In genomic region chr1:1344672-1345361, GRCh38 we compare ENCODE assay signal across 2 cellular contexts.
TF ChIP-seq lines count a peak whose summit lies in the region.

No MANE protein-coding gene starts in this region.

TF ChIP-seq in HCT116, 20 proteins besides CTCF, POLR2A, EP300 and RAD21 (continued from another document):
- TF ChIP-seq MAX (IDR thresholded peaks at IDR 0.05) = no peak
- TF ChIP-seq JUND (IDR thresholded peaks at IDR 0.05) = no peak
- peak; percentile 56 for TF ChIP-seq ZBTB33 (IDR thresholded peaks at IDR 0.05; ENCODE audit: extremely low read depth, insufficient replicate concordance, low read length)
- TF ChIP-seq EZH2 (IDR thresholded peaks at IDR 0.05) = no peak
- TF ChIP-seq SIN3A (IDR thresholded peaks at IDR 0.05; ENCODE audit: low read depth) = no peak
- TF ChIP-seq TCF7L2 (IDR thresholded peaks at IDR 0.05; ENCODE audit: borderline replicate concordance, extremely low read depth, insufficient read depth, insufficient read length) = peak; percentile 44
- TF ChIP-seq EZH2phosphoT487 (IDR thresholded peaks at IDR 0.05; ENCODE audit: borderline replicate concordance) = no peak
- no peak for TF ChIP-seq SP1 (IDR thresholded peaks at IDR 0.05; ENCODE audit: low read depth)

TF ChIP-seq in SK-N-SH treated with all-trans-retinoic acid at 6 μM for 48 hours, 23 proteins besides CTCF, POLR2A, EP300 and RAD21 (continued from another document):
- no peak for TF ChIP-seq ZNF8 (CRISPR knock-in tag; IDR thresholded peaks at IDR 0.05)
- no peak for TF ChIP-seq CREB5 (CRISPR knock-in tag; IDR thresholded peaks at IDR 0.05; ENCODE audit: low read depth)
- no peak for TF ChIP-seq ZFP3 (CRISPR knock-in tag; IDR thresholded peaks at IDR 0.05)
- no peak for TF ChIP-seq RARB (CRISPR knock-in tag; IDR thresholded peaks at IDR 0.05)
- TF ChIP-seq POU6F1 (CRISPR knock-in tag; IDR thresholded peaks at IDR 0.05; ENCODE audit: borderline replicate concordance, low read depth) = no peak
- no peak for TF ChIP-seq CSRNP3 (CRISPR knock-in tag; IDR thresholded peaks at IDR 0.05)
- TF ChIP-seq GLIS3 (CRISPR knock-in tag; IDR thresholded peaks at IDR 0.05) = no peak
- TF ChIP-seq ISL1 (CRISPR knock-in tag; IDR thresholded peaks at IDR 0.05) = no peak
